Comparison of ENCODE assay signal across 13 cellular contexts in the genomic region with DNA sequence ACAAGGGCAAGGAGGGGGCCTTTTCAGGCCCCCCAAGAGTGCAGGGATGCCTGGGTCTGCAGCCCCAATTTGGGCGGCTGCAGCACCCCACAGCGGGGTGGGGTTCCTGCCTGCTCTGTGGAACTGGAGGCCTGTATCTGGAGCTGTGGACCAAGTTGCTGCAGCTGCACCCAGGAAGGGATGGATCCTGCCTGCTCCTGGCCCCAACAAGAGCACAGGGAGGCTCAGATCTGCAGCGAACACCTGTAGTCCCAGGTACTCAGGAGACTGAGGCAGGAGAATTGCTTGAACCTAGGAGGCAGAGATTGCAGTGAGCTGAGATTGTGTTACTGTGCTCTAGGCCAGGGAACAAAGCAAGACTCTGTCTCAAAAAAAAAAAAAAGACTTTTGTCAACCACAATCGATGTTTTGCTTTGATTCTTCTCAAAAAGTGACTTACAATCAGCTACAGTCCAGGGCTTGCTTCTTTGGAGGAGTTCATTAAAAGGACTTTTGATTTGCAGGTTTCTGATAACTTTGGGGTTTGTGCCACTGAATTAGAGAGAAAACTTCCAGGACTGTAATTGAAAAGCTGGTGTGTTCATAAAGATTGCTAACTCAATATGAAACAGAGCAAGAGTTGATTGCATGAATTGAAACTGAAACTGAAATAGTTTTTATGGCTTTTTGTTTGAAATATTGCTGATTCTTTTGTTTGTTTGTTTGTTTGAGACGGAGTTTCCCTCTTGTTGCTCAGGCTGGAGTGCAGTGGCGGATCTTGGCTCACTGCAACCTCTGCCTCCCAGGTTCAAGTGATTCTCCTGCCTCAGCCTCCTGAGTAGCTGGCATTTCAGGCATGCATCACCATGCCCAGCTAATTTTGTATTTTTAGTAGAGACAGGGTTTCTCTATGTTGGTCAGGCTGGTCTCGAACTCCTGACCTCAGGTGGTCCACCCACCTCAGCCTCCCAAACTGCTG. TPM values are rescaled to one million over a fixed set of nuclear protein-coding genes. Genes with fewer than 3 reads are reported as not detected.
DNase-seq lines count a peak whose midpoint lies in the region; ATAC-seq, FAIRE-seq and TF ChIP-seq lines count a peak whose summit lies in the region.
"Not testable (repeated sequence)": the region's sequence is repeated elsewhere in the genome, so short reads cannot be mapped to it uniquely, and the experiment has no call there.
"Had no signal": no experiment of that assay in that cellular context is flagged by ENCODE, and none has a peak within 500 bp of the region (broad histone marks: within the 10 kb centered on the region; RNA-seq: fewer than 3 reads in every experiment).

No MANE protein-coding gene starts in this region.

- 76% methylated on average over 6 of the region's 7 CpGs for WGBS in mesenchymal stem cell

- ATAC-seq in CD4-positive, alpha-beta T cell (ENCODE audit: poor library complexity) = peak; percentile 49
- peak; percentile 45 for ATAC-seq in effector memory CD8-positive, alpha-beta T cell (replicated peaks)
- not testable (repeated sequence) for ATAC-seq in stimulated activated memory B cell treated with anti-CD40 and anti-IgM and Interleukin-4, amounts not matched to agents 10 μg/mL and 1 μg/mL and 100 μg/mL, for 72 hours

- peak overlapping the region; percentile 52 for H3K4me3 Mint-ChIP-seq in CD4-positive, alpha-beta T cell
- H3K4me3 Mint-ChIP-seq in activated CD4-positive, alpha-beta T cell treated with anti-CD3 and anti-CD28 coated beads, Interleukin-2, amount 10 ng/mL, durations not matched to agents 7 days and 5 days = peak overlapping the region; percentile 42
- H3K4me3 Mint-ChIP-seq in activated naive CD4-positive, alpha-beta T cell treated with anti-CD3 and anti-CD28 coated beads, Interleukin-2, amount 10 ng/mL, durations not matched to agents 7 days and 5 days = peak overlapping the region; percentile 21
- H3K4me3 Mint-ChIP-seq in effector memory CD8-positive, alpha-beta T cell = peak overlapping the region; percentile 68 to 69
- peak overlapping the region; percentile 16 for H3K4me3 Mint-ChIP-seq in stimulated activated memory B cell treated with anti-CD40 and anti-IgM and Interleukin-4, amounts not matched to agents 10 μg/mL and 1 μg/mL and 100 μg/mL, for 72 hours

- H3K36me3 ChIP-seq in mesenchymal stem cell (ENCODE audit: control insufficient read depth in 1 of 2, insufficient read depth in 2 of 2, low read depth in 1 of 2, low read length in 2 of 2) = not testable (repeated sequence)

- not testable (repeated sequence) for TF ChIP-seq CTCF in CD4-positive, alpha-beta T cell (IDR thresholded peaks at IDR 0.05)

- POLR2A ChIA-PET in CD4-positive, alpha-beta T cell (lab: Charles Lee) = interaction anchor here (0.6 to 1.3 kb wide), 4 partner anchors 20 to 485 kb away, joined by 3 to 5 read pairs (median 4); a partner anchor contains a TSS
- POLR2A ChIA-PET in activated CD4-positive, alpha-beta T cell treated with anti-CD3 and anti-CD28 coated beads, Interleukin-2, amount 10 ng/mL, durations not matched to agents 7 days and 5 days (lab: Charles Lee) = interaction anchor here (0.7 kb wide), 3 partner anchors 234 to 1003 kb away, joined by 3 to 5 read pairs (median 5); a partner anchor contains a TSS

- H3K27ac Mint-ChIP-seq in CD4-positive, alpha-beta T cell = peak overlapping the region; percentile 78
- peak overlapping the region; percentile 99 for H3K27ac Mint-ChIP-seq in activated CD4-positive, alpha-beta T cell treated with anti-CD3 and anti-CD28 coated beads, Interleukin-2, amount 10 ng/mL, durations not matched to agents 7 days and 5 days
- peak overlapping the region; percentile 92 for H3K27ac Mint-ChIP-seq in activated naive CD4-positive, alpha-beta T cell treated with anti-CD3 and anti-CD28 coated beads, Interleukin-2, amount 10 ng/mL, durations not matched to agents 7 days and 5 days
- H3K27ac Mint-ChIP-seq in effector memory CD8-positive, alpha-beta T cell = peak overlapping the region; percentile 81 to 87
- H3K27ac Mint-ChIP-seq in stimulated activated memory B cell treated with anti-CD40 and anti-IgM and Interleukin-4, amounts not matched to agents 10 μg/mL and 1 μg/mL and 100 μg/mL, for 72 hours = peak overlapping the region; percentile 38

- H2AFZ ChIP-seq in mesenchymal stem cell (ENCODE audit: low read depth, low read length) = not testable (repeated sequence)

- not testable (repeated sequence) for H3K27me3 Mint-ChIP-seq in CD4-positive, alpha-beta T cell; activated CD4-positive, alpha-beta T cell treated with anti-CD3 and anti-CD28 coated beads, Interleukin-2, amount 10 ng/mL, durations not matched to agents 7 days and 5 days; activated naive CD4-positive, alpha-beta T cell treated with anti-CD3 and anti-CD28 coated beads, Interleukin-2, amount 10 ng/mL, durations not matched to agents 7 days and 5 days; effector memory CD8-positive, alpha-beta T cell; stimulated activated memory B cell treated with anti-CD40 and anti-IgM and Interleukin-4, amounts not matched to agents 10 μg/mL and 1 μg/mL and 100 μg/mL, for 72 hours

- H3K36me3 Mint-ChIP-seq in CD4-positive, alpha-beta T cell (ENCODE audit: low read depth); effector memory CD8-positive, alpha-beta T cell (ENCODE audit: insufficient read depth); stimulated activated memory B cell treated with anti-CD40 and anti-IgM and Interleukin-4, amounts not matched to agents 10 μg/mL and 1 μg/mL and 100 μg/mL, for 72 hours: not testable (repeated sequence)
- peaks cover 23% of the 10 kb centered on the region for H3K36me3 Mint-ChIP-seq in activated CD4-positive, alpha-beta T cell treated with anti-CD3 and anti-CD28 coated beads, Interleukin-2, amount 10 ng/mL, durations not matched to agents 7 days and 5 days (ENCODE audit: low read depth)
- H3K36me3 Mint-ChIP-seq in activated naive CD4-positive, alpha-beta T cell treated with anti-CD3 and anti-CD28 coated beads, Interleukin-2, amount 10 ng/mL, durations not matched to agents 7 days and 5 days = peaks cover 10% of the 10 kb centered on the region

- not testable (repeated sequence) for H3K9me3 ChIP-seq in CD4-positive, alpha-beta T cell (ENCODE audit: control insufficient read depth, low read length)
- peaks cover 20% of the 10 kb centered on the region for H3K9me3 ChIP-seq in mesenchymal stem cell (ENCODE audit: control insufficient read depth, low read length)

- not testable (repeated sequence) for H4K91ac ChIP-seq in mesenchymal stem cell (ENCODE audit: low read length)

- not testable (repeated sequence) for H2BK5ac ChIP-seq in mesenchymal stem cell (ENCODE audit: low read depth, low read length, poor library complexity, severe bottlenecking)

- not testable (repeated sequence) for H4K8ac ChIP-seq in mesenchymal stem cell (ENCODE audit: low read length)

- not testable (repeated sequence) for H3K27ac ChIP-seq in CD4-positive, alpha-beta T cell (ENCODE audit: low read depth, low read length); mesenchymal stem cell (ENCODE audit: low read length, poor library complexity, severe bottlenecking)

- not testable (repeated sequence) for DNase-seq in CD4-positive, alpha-beta T cell; GM19239 (ENCODE audit: insufficient read length, low spot score); effector memory CD8-positive, alpha-beta T cell
- DNase-seq in OCI-M1 (lab: John Stamatoyannopoulos, UW) (peak; percentile 56), mesenchymal stem cell (peak; percentile 29)
- peak; percentile 37 for DNase-seq in activated CD4-positive, alpha-beta T cell treated with anti-CD3 and anti-CD28 coated beads, Interleukin-2, amount 10 ng/mL, durations not matched to agents 7 days and 5 days
- peak; percentile 58 for DNase-seq in activated naive CD4-positive, alpha-beta T cell treated with anti-CD3 and anti-CD28 coated beads, Interleukin-2, amount 10 ng/mL, durations not matched to agents 7 days and 5 days

- not testable (repeated sequence) for H3K23ac ChIP-seq in mesenchymal stem cell (ENCODE audit: low read length in 2 of 2)

- not testable (repeated sequence) for H3K18ac ChIP-seq in mesenchymal stem cell (ENCODE audit: low read depth in 1 of 2, low read length in 2 of 2)

- not testable (repeated sequence) for H3K4ac ChIP-seq in mesenchymal stem cell (ENCODE audit: low read depth in 1 of 2, low read length in 2 of 2)

- H3K4me1 Mint-ChIP-seq in CD4-positive, alpha-beta T cell (ENCODE audit: low read depth) = peaks cover 15% of the 10 kb centered on the region
- peaks cover 21% of the 10 kb centered on the region for H3K4me1 Mint-ChIP-seq in activated CD4-positive, alpha-beta T cell treated with anti-CD3 and anti-CD28 coated beads, Interleukin-2, amount 10 ng/mL, durations not matched to agents 7 days and 5 days
- H3K4me1 Mint-ChIP-seq in activated naive CD4-positive, alpha-beta T cell treated with anti-CD3 and anti-CD28 coated beads, Interleukin-2, amount 10 ng/mL, durations not matched to agents 7 days and 5 days = peaks cover 22% of the 10 kb centered on the region
- not testable (repeated sequence) for H3K4me1 Mint-ChIP-seq in effector memory CD8-positive, alpha-beta T cell (ENCODE audit: low read depth in 2 of 2); stimulated activated memory B cell treated with anti-CD40 and anti-IgM and Interleukin-4, amounts not matched to agents 10 μg/mL and 1 μg/mL and 100 μg/mL, for 72 hours

- peak; percentile 76 for FAIRE-seq in GM19239 (lab: Jason Lieb, UNC)

- H3K4me2 ChIP-seq in mesenchymal stem cell (ENCODE audit: low read length, poor library complexity, severe bottlenecking) = not testable (repeated sequence)

- not testable (repeated sequence) for H2BK12ac ChIP-seq in mesenchymal stem cell (ENCODE audit: low read length in 2 of 2)

- H2BK120ac ChIP-seq in mesenchymal stem cell (ENCODE audit: low read depth, low read length) = not testable (repeated sequence)

- not testable (repeated sequence) for H2AK5ac ChIP-seq in mesenchymal stem cell (ENCODE audit: low read length, severe bottlenecking)

- not testable (repeated sequence) for H2BK15ac ChIP-seq in mesenchymal stem cell (ENCODE audit: low read depth, poor library complexity, severe bottlenecking)

- H3K9ac ChIP-seq in mesenchymal stem cell (ENCODE audit: low read length) = peak overlapping the region; percentile 59

- intact Hi-C loops in CD4-positive, alpha-beta T cell (cut with DNase I, micrococcal nuclease) = not testable (repeated sequence)

- H3K4me3 ChIP-seq in mesenchymal stem cell (ENCODE audit: insufficient read depth in 1 of 2, low read depth in 1 of 2, low read length in 2 of 2) = peak overlapping the region in 1 of 2 experiments; percentile 38

- H3K4me1 ChIP-seq in mesenchymal stem cell (ENCODE audit: control insufficient read depth, insufficient read depth, low read depth, low read length) = not testable (repeated sequence)

- CTCF ChIA-PET in CD4-positive, alpha-beta T cell (lab: Charles Lee) = interaction anchor here (0.6 to 1.6 kb wide), 3 partner anchors 20 to 569 kb away, joined by 3 to 4 read pairs (median 3); no protein-coding TSS in a partner anchor
- CTCF ChIA-PET in activated CD4-positive, alpha-beta T cell treated with anti-CD3 and anti-CD28 coated beads, Interleukin-2, amount 10 ng/mL, durations not matched to agents 7 days and 5 days (lab: Charles Lee) = interaction anchor here (0.6 to 2.1 kb wide), 6 partner anchors 11 to 102 kb away, joined by 3 to 18 read pairs (median 3); no protein-coding TSS in a partner anchor
- CTCF ChIA-PET in activated naive CD4-positive, alpha-beta T cell treated with anti-CD3 and anti-CD28 coated beads, Interleukin-2, amount 10 ng/mL, durations not matched to agents 7 days and 5 days (lab: Charles Lee) = interaction anchor here (0.9 to 3.4 kb wide), 5 partner anchors 17 to 210 kb away, joined by 3 to 26 read pairs (median 3); no protein-coding TSS in a partner anchor

- not testable (repeated sequence) for H3K14ac ChIP-seq in mesenchymal stem cell (ENCODE audit: low read length in 2 of 2)

- H3K27me3 ChIP-seq in CD4-positive, alpha-beta T cell (ENCODE audit: control insufficient read depth, insufficient read depth, low read length); mesenchymal stem cell (ENCODE audit: control insufficient read depth in 1 of 2, insufficient read depth in 1 of 2, low read length in 2 of 2): not testable (repeated sequence)

- not testable (repeated sequence) for H3K9me3 Mint-ChIP-seq in CD4-positive, alpha-beta T cell; effector memory CD8-positive, alpha-beta T cell
- H3K9me3 Mint-ChIP-seq in activated CD4-positive, alpha-beta T cell treated with anti-CD3 and anti-CD28 coated beads, Interleukin-2, amount 10 ng/mL, durations not matched to agents 7 days and 5 days = peaks cover 35% of the 10 kb centered on the region
- peaks cover 33% of the 10 kb centered on the region for H3K9me3 Mint-ChIP-seq in activated naive CD4-positive, alpha-beta T cell treated with anti-CD3 and anti-CD28 coated beads, Interleukin-2, amount 10 ng/mL, durations not matched to agents 7 days and 5 days
- H3K9me3 Mint-ChIP-seq in stimulated activated memory B cell treated with anti-CD40 and anti-IgM and Interleukin-4, amounts not matched to agents 10 μg/mL and 1 μg/mL and 100 μg/mL, for 72 hours = peaks cover 15% of the 10 kb centered on the region

- H3K79me1 ChIP-seq in mesenchymal stem cell (replicated peaks; ENCODE audit: low read length, poor library complexity, severe bottlenecking) = not testable (repeated sequence)

RNA-seq across cellular contexts. Expression of a gene that starts 36.9 kb away (rescaled TPM):
- total RNA-seq in CD4-positive, alpha-beta T cell = not detected
- total RNA-seq in activated CD4-positive, alpha-beta T cell treated with anti-CD3 and anti-CD28 coated beads, Interleukin-2, amount 10 ng/mL, durations not matched to agents 7 days and 5 days = not detected
- polyA plus RNA-seq in mesenchymal stem cell (2013, experiment 1 of 2) = 0.12 TPM
- 0.25 TPM for polyA plus RNA-seq in mesenchymal stem cell (2013, experiment 2 of 2)
- total RNA-seq: sciatic nerve, temporal lobe, vagina had no signal

RNA-seq across cellular contexts. Expression of a gene that starts 37.0 kb away (rescaled TPM):
- 10 to 100 TPM; 34.2 to 36.1 TPM for total RNA-seq in CD4-positive, alpha-beta T cell
- 10 to 100 TPM; 80.5 to 81.3 TPM for total RNA-seq in activated CD4-positive, alpha-beta T cell treated with anti-CD3 and anti-CD28 coated beads, Interleukin-2, amount 10 ng/mL, durations not matched to agents 7 days and 5 days
- 45.7 TPM for polyA plus RNA-seq in mesenchymal stem cell (2013, experiment 1 of 2)
- 46.3 TPM for polyA plus RNA-seq in mesenchymal stem cell (2013, experiment 2 of 2)

RNA-seq across cellular contexts. Expression of a gene that starts 52.1 kb away (rescaled TPM):
- total RNA-seq in CD4-positive, alpha-beta T cell = not detected
- not detected for total RNA-seq in activated CD4-positive, alpha-beta T cell treated with anti-CD3 and anti-CD28 coated beads, Interleukin-2, amount 10 ng/mL, durations not matched to agents 7 days and 5 days
- 0.04 TPM for polyA plus RNA-seq in mesenchymal stem cell (2013, experiment 1 of 2)
- polyA plus RNA-seq in mesenchymal stem cell (2013, experiment 2 of 2) = 0.04 TPM
- total RNA-seq: sciatic nerve, temporal lobe, vagina had no signal
- polyA plus RNA-seq: AG04450, SK-N-SH had no signal

RNA-seq across cellular contexts. Expression of a gene that starts 56.1 kb away (rescaled TPM):
- total RNA-seq in CD4-positive, alpha-beta T cell = 10 to 100 TPM; 28.8 to 30.9 TPM
- 10 to 100 TPM; 42.4 to 44.6 TPM for total RNA-seq in activated CD4-positive, alpha-beta T cell treated with anti-CD3 and anti-CD28 coated beads, Interleukin-2, amount 10 ng/mL, durations not matched to agents 7 days and 5 days
- polyA plus RNA-seq in mesenchymal stem cell (2013, experiment 1 of 2) = 28.8 TPM
- 26.0 TPM for polyA plus RNA-seq in mesenchymal stem cell (2013, experiment 2 of 2)

RNA-seq across cellular contexts. Expression of a gene that starts 56.4 kb away (rescaled TPM):
- 10 to 100 TPM; 22.0 to 22.9 TPM for total RNA-seq in CD4-positive, alpha-beta T cell
- total RNA-seq in activated CD4-positive, alpha-beta T cell treated with anti-CD3 and anti-CD28 coated beads, Interleukin-2, amount 10 ng/mL, durations not matched to agents 7 days and 5 days = 10 to 100 TPM; 47.7 to 49.4 TPM
- 25.0 TPM for polyA plus RNA-seq in mesenchymal stem cell (2013, experiment 1 of 2)
- 23.2 TPM for polyA plus RNA-seq in mesenchymal stem cell (2013, experiment 2 of 2)

Comparison
In these comparisons a context has a peak if more than half of its experiments do, and no peak if none do; other contexts are left out.
1. H3K27ac Mint-ChIP-seq: peak in every context shown above with its lines; median percentile 99 in activated CD4-positive, alpha-beta T cell treated with anti-CD3 and anti-CD28 coated beads, Interleukin-2, amount 10 ng/mL, durations not matched to agents 7 days and 5 days; 92 in activated naive CD4-positive, alpha-beta T cell treated with anti-CD3 and anti-CD28 coated beads, Interleukin-2, amount 10 ng/mL, durations not matched to agents 7 days and 5 days; 84 in effector memory CD8-positive, alpha-beta T cell; 78 in CD4-positive, alpha-beta T cell; 38 in stimulated activated memory B cell treated with anti-CD40 and anti-IgM and Interleukin-4, amounts not matched to agents 10 μg/mL and 1 μg/mL and 100 μg/mL, for 72 hours.
2. H3K4me3 Mint-ChIP-seq: peak in every context shown above with its lines; median percentile 68 in effector memory CD8-positive, alpha-beta T cell; 52 in CD4-positive, alpha-beta T cell; 42 in activated CD4-positive, alpha-beta T cell treated with anti-CD3 and anti-CD28 coated beads, Interleukin-2, amount 10 ng/mL, durations not matched to agents 7 days and 5 days; 21 in activated naive CD4-positive, alpha-beta T cell treated with anti-CD3 and anti-CD28 coated beads, Interleukin-2, amount 10 ng/mL, durations not matched to agents 7 days and 5 days; 16 in stimulated activated memory B cell treated with anti-CD40 and anti-IgM and Interleukin-4, amounts not matched to agents 10 μg/mL and 1 μg/mL and 100 μg/mL, for 72 hours.